In genomic region chr5:77518304-77518703, GRCh38 we compare ENCODE assay signal across 8 cellular contexts. TPM values are rescaled to one million over a fixed set of nuclear protein-coding genes. Genes with fewer than 3 reads are reported as not detected.
DNase-seq lines count a peak whose midpoint lies in the region; ATAC-seq and TF ChIP-seq lines count a peak whose summit lies in the region.
"Had no signal": no experiment of that assay in that cellular context is flagged by ENCODE, and none has a peak within 500 bp of the region (broad histone marks: within the 10 kb centered on the region; RNA-seq: fewer than 3 reads in every experiment).

No MANE protein-coding gene starts in this region.

- H3K9ac ChIP-seq in KMS-11 = no peak overlapping the region

- no peaks in the 10 kb centered on the region for H3K27me3 ChIP-seq in KMS-11 (ENCODE audit: insufficient read depth, low read depth)
- H3K27me3 ChIP-seq: MG63 had no signal

- peak; percentile 51; the same call in 1 of the 2 replicates for TF ChIP-seq CTCF in KMS-11 (conservative IDR thresholded peaks at IDR 0.05; ENCODE audit: low read depth, low read length)

- no peaks in the 10 kb centered on the region for H3K79me2 ChIP-seq in KMS-11 (ENCODE audit: insufficient read depth, low read depth)

- peak; percentile 19 for DNase-seq in G401 (ENCODE audit: low spot score)
- DNase-seq in SHP77 (lab: John Stamatoyannopoulos, UW) = peak; percentile 24 to 25
- peak; percentile 29 for DNase-seq in left kidney (ENCODE audit: low read depth, low spot score)
- no peak for DNase-seq in stimulated activated naive CD4-positive, alpha-beta T cell (lab: John Stamatoyannopoulos, UW)
- no peak for DNase-seq in OCI-M2 (lab: John Stamatoyannopoulos, UW; ENCODE audit: unreplicated experiment)
- DNase-seq: MG63 had no signal

- no peak overlapping the region for H3K4me3 ChIP-seq in KMS-11 (IDR thresholded peaks at IDR 0.05; ENCODE audit: insufficient read depth, low read depth, low read length)
- H3K4me3 ChIP-seq: MG63 had no signal

- in situ Hi-C loops in G401 (cut with HindIII; ENCODE audit: low sequenced_read_pairs) = no loop called here

- H3K4me1 ChIP-seq in KMS-11 (ENCODE audit: low read depth, poor library complexity, severe bottlenecking) = no peaks in the 10 kb centered on the region

- H4K20me1 ChIP-seq in KMS-11 (ENCODE audit: insufficient read depth) = no peaks in the 10 kb centered on the region

- H2AFZ ChIP-seq in KMS-11 (ENCODE audit: low read depth) = no peak overlapping the region

- no peak for ATAC-seq in HG02588 (IDR thresholded peaks at IDR 0.05; ENCODE audit: unreplicated experiment)

- no peak overlapping the region for H3K27ac ChIP-seq in KMS-11

- no peak overlapping the region for H3K4me2 ChIP-seq in KMS-11

- H3K36me3 ChIP-seq in KMS-11 (ENCODE audit: insufficient read depth) = no peaks in the 10 kb centered on the region
- H3K36me3 ChIP-seq: MG63 had no signal

RNA-seq across cellular contexts. Expression of gene WDR41, which starts 26.2 kb away (rescaled TPM):
- 148 and 171 TPM in 2 replicates for total RNA-seq in G401 (2014; rRNA removed; shearing (Covaris generic))

Comparison
In these comparisons a context has a peak if more than half of its experiments do, and no peak if none do; other contexts are left out.
1. DNase-seq: peak in G401 (single experiment), SHP77 (2 of 2) and left kidney (single experiment); none in stimulated activated naive CD4-positive, alpha-beta T cell (0 of 6) and OCI-M2 (single experiment).